ENCODE assay signal across 3 cellular contexts in genomic region chr5:65640240-65640639, GRCh38.
TF ChIP-seq lines count a peak whose summit lies in the region.

No MANE protein-coding gene starts in this region.

TF ChIP-seq in IMR-90, 13 proteins besides CTCF, POLR2A, EP300 and RAD21:
- TF ChIP-seq BHLHE40 (IDR thresholded peaks at IDR 0.05; ENCODE audit: low read depth, low read length) (no peak), FOS (IDR thresholded peaks at IDR 0.05; ENCODE audit: low read depth, low read length) (no peak), MAFK (IDR thresholded peaks at IDR 0.05; ENCODE audit: low read depth, low read length) (no peak), SMC3 (IDR thresholded peaks at IDR 0.05; ENCODE audit: low read depth, low read length) (no peak), NFE2L2 (IDR thresholded peaks at IDR 0.05; ENCODE audit: low read depth, low read length) (no peak), USF2 (IDR thresholded peaks at IDR 0.05; ENCODE audit: low read depth, low read length) (no peak), RFX5 (IDR thresholded peaks at IDR 0.05; ENCODE audit: low read depth, low read length) (no peak), MXI1 (IDR thresholded peaks at IDR 0.05; ENCODE audit: borderline replicate concordance, low read depth, low read length) (no peak), CHD1 (IDR thresholded peaks at IDR 0.05; ENCODE audit: low read depth, low read length) (no peak), ELK1 (IDR thresholded peaks at IDR 0.05; ENCODE audit: borderline replicate concordance, low read depth, low read length) (no peak), RCOR1 (IDR thresholded peaks at IDR 0.05; ENCODE audit: insufficient replicate concordance, low read length) (no peak), MAZ (IDR thresholded peaks at IDR 0.05; ENCODE audit: borderline replicate concordance, low read depth, low read length) (no peak)

TF ChIP-seq in K562, 482 proteins besides CTCF, POLR2A, EP300 and RAD21:
- TF ChIP-seq ESRRA (IDR thresholded peaks at IDR 0.05; ENCODE audit: borderline replicate concordance, low read depth) = no peak
- TF ChIP-seq ZBTB40 (IDR thresholded peaks at IDR 0.05) = peak; percentile 72
- TF ChIP-seq ZBTB40 (CRISPR knock-in tag; IDR thresholded peaks at IDR 0.05) = no peak

TF ChIP-seq in HEK293T, 16 proteins besides CTCF, POLR2A, EP300 and RAD21:
- TF ChIP-seq LEF1 (IDR thresholded peaks at IDR 0.05; ENCODE audit: borderline replicate concordance) = no peak
- TF ChIP-seq HDGF (IDR thresholded peaks at IDR 0.05; ENCODE audit: borderline replicate concordance) = no peak
- no peak for TF ChIP-seq BHLHE40 (IDR thresholded peaks at IDR 0.05; ENCODE audit: borderline replicate concordance)
- TF ChIP-seq ELF4 (IDR thresholded peaks at IDR 0.05) = no peak
- no peak for TF ChIP-seq TARDBP (IDR thresholded peaks at IDR 0.05)
- no peak for TF ChIP-seq CTBP1 (IDR thresholded peaks at IDR 0.05; ENCODE audit: borderline replicate concordance)
